8 cellular contexts compared by ENCODE assay signal in genomic region chr1:179121159-179121938, GRCh38. TPM values are rescaled to one million over a fixed set of nuclear protein-coding genes. Genes with fewer than 3 reads are reported as not detected.
DNase-seq lines count a peak whose midpoint lies in the region; ATAC-seq and TF ChIP-seq lines count a peak whose summit lies in the region.

No MANE protein-coding gene starts in this region.

- H3K36me3 ChIP-seq in OCI-LY3 (replicated peaks; ENCODE audit: low read depth, low read length) = peaks cover 19% of the 10 kb centered on the region

- H2AFZ ChIP-seq in OCI-LY3 (ENCODE audit: low read depth, low read length) = no peak overlapping the region

- H3K4me2 ChIP-seq in OCI-LY3 (ENCODE audit: low read length) = no peak overlapping the region

- peak overlapping the region in 3 of 5 experiments; percentile 48 to 83 (median 70) for H3K27ac Mint-ChIP-seq in brain

- no peak overlapping the region for H3K4me3 Mint-ChIP-seq in brain

- DNase-seq in activated naive CD4-positive, alpha-beta T cell treated with Interleukin-2 at 50 U/mL for 16 hours = peak; percentile 48
- DNase-seq in activated naive CD4-positive, alpha-beta T cell (lab: John Stamatoyannopoulos, UW) = no peak
- DNase-seq in left kidney (ENCODE audit: low read depth, low spot score) (peak; percentile 67), islet precursor cell (no peak)
- peak in 5 of 6 experiments; percentile 4 to 54 (median 12) for DNase-seq in stimulated activated naive CD4-positive, alpha-beta T cell (lab: John Stamatoyannopoulos, UW)

- no peaks in the 10 kb centered on the region for H3K4me1 ChIP-seq in OCI-LY3 (ENCODE audit: low read length)

- H3K9ac ChIP-seq in OCI-LY3 (ENCODE audit: low read length) = no peak overlapping the region

- H3K4me3 ChIP-seq in OCI-LY3 (ENCODE audit: low read length) = no peak overlapping the region

- peaks cover 5% of the 10 kb centered on the region for H3K4me1 Mint-ChIP-seq in brain

- H3K27me3 ChIP-seq in OCI-LY3 (ENCODE audit: low read depth, low read length) = no peaks in the 10 kb centered on the region

- H4K20me1 ChIP-seq in OCI-LY3 (ENCODE audit: insufficient read depth, low read length) = no peaks in the 10 kb centered on the region

- no peak for ATAC-seq in HG03520 (IDR thresholded peaks at IDR 0.05; ENCODE audit: unreplicated experiment)

- H3K79me2 ChIP-seq in OCI-LY3 (ENCODE audit: low read length) = no peaks in the 10 kb centered on the region

- no peak overlapping the region for H3K27ac ChIP-seq in OCI-LY3 (ENCODE audit: low read length)

- H3K9me3 Mint-ChIP-seq in brain = no peaks in the 10 kb centered on the region

- H3K36me3 Mint-ChIP-seq in brain = peaks cover 70% of the 10 kb centered on the region

- H3K27me3 Mint-ChIP-seq in brain = no peaks in the 10 kb centered on the region

- TF ChIP-seq CTCF in OCI-LY3 (IDR thresholded peaks at IDR 0.05; ENCODE audit: low read depth, low read length) (peak; percentile 87), brain (conservative IDR thresholded peaks at IDR 0.05) (peak; percentile 75 to 76)

- no peaks in the 10 kb centered on the region for H3K9me3 ChIP-seq in OCI-LY3 (ENCODE audit: insufficient read depth, low read length)

RNA-seq across cellular contexts. Expression of gene TOR3A, which starts 39.5 kb away (rescaled TPM):
- polyA plus RNA-seq in brain (ENCODE audit: insufficient read depth, low read depth, low replicate concordance) = 23.4 TPM

Comparison
In these comparisons a context has a peak if more than half of its experiments do, and no peak if none do; other contexts are left out.
1. DNase-seq: peak in activated naive CD4-positive, alpha-beta T cell treated with Interleukin-2 at 50 U/mL for 16 hours (single experiment), left kidney (single experiment) and stimulated activated naive CD4-positive, alpha-beta T cell (5 of 6); none in activated naive CD4-positive, alpha-beta T cell (0 of 4) and islet precursor cell (single experiment).